25 cellular contexts compared by ENCODE assay signal in genomic region chr13:107284168-107284567, GRCh38.
A peak's percentile ranks its signal among the peaks of the same experiment; 100 is the strongest.
DNase-seq lines count a peak whose midpoint lies in the region; ATAC-seq, FAIRE-seq and TF ChIP-seq lines count a peak whose summit lies in the region.
"Had no signal": no experiment of that assay in that cellular context is flagged by ENCODE, and none has a peak within 500 bp of the region (broad histone marks: within the 10 kb centered on the region; RNA-seq: fewer than 3 reads in every experiment).

No MANE protein-coding gene starts in this region.

- H3K27ac ChIP-seq in A549 (no peak overlapping the region), foreskin keratinocyte (no peak overlapping the region)
- H3K27ac ChIP-seq: prostate gland had no signal

- CTCF ChIA-PET in A549 (lab: Yijun Ruan, JAX): no interaction called here

- no peaks in the 10 kb centered on the region for H3K9me3 ChIP-seq in A549
- H3K9me3 ChIP-seq: prostate gland had no signal

- ATAC-seq in A549 (no peak), foreskin keratinocyte (peak; percentile 33), GM21360 (IDR thresholded peaks at IDR 0.05; ENCODE audit: unreplicated experiment) (no peak), HG02840 (IDR thresholded peaks at IDR 0.05; ENCODE audit: low FRiP score, unreplicated experiment) (no peak), HG03469 (IDR thresholded peaks at IDR 0.05; ENCODE audit: unreplicated experiment) (no peak)
- ATAC-seq: activated naive CD8-positive, alpha-beta T cell treated with anti-CD3 and anti-CD28 coated beads, Interleukin-2, amount 50 U/mL, for 24 hours; effector memory CD8-positive, alpha-beta T cell; K562; left cardiac atrium had no signal

- no peak for TF ChIP-seq EP300 in A549 (IDR thresholded peaks at IDR 0.05)

- TF ChIP-seq RAD21 in A549 (conservative IDR thresholded peaks at IDR 0.05 in 1 of 2, IDR thresholded peaks at IDR 0.05 in 1 of 2): no peak

- POLR2A ChIA-PET in A549 (lab: Yijun Ruan, JAX): no interaction called here

- no peaks in the 10 kb centered on the region for H3K36me3 ChIP-seq in bronchial epithelial cell (ENCODE audit: control insufficient read depth, insufficient read depth, low read length)
- H3K36me3 ChIP-seq: prostate gland had no signal

- H3K4me3 ChIP-seq in A549 (no peak overlapping the region), bronchial epithelial cell (ENCODE audit: low read depth, low read length) (no peak overlapping the region)
- H3K4me3 ChIP-seq: K562, prostate gland had no signal

- FAIRE-seq in A549 (lab: Jason Lieb, UNC) (no peak), bronchial epithelial cell (lab: Jason Lieb, UNC) (no peak)
- FAIRE-seq: K562, small intestine had no signal

- DNase-seq in A549 (ENCODE audit: low read depth in 1 of 2, low spot score in 1 of 2) (no peak), NCI-H226 (peak; percentile 17), bronchial epithelial cell (ENCODE audit: low read depth) (peak; percentile 68), foreskin keratinocyte (no peak), NCI-H1694 treated with DMSO at 0.1 percent for 48 hours (lab: John Stamatoyannopoulos, UW) (no peak)
- DNase-seq: activated CD8-positive, alpha-beta memory T cell treated with anti-CD3 and anti-CD28 coated beads, Interleukin-2, amount 50 U/mL, for 48 hours; activated effector memory CD4-positive, alpha-beta T cell treated with Interleukin-2 at 50 U/mL for 16 hours; activated naive CD8-positive, alpha-beta T cell treated with anti-CD3 and anti-CD28 coated beads, Interleukin-2, amount 50 U/mL, for 24 hours; CD4-positive, alpha-beta T cell; effector memory CD8-positive, alpha-beta T cell; foreskin melanocyte; HFFc6; left cardiac atrium; MV-4-11; NCI-H1930; NCI-H510A; Right ventricle myocardium superior; small intestine; stimulated activated CD4-positive, alpha-beta T cell treated with anti-CD3 and anti-CD28 coated beads, Interleukin-4, amount 100 ng/mL, for 24 hours; T-helper 1 cell had no signal

- TF ChIP-seq CTCF in A549 (IDR thresholded peaks at IDR 0.05) (no peak), bronchial epithelial cell (IDR thresholded peaks at IDR 0.05; ENCODE audit: insufficient read depth, low read length, severe bottlenecking) (no peak), foreskin keratinocyte (conservative IDR thresholded peaks at IDR 0.05) (no peak)

- TF ChIP-seq POLR2A in A549 (IDR thresholded peaks at IDR 0.05; ENCODE audit: low read length): no peak

- H3K4me2 ChIP-seq in A549: no peak overlapping the region

- no peaks in the 10 kb centered on the region for H3K27me3 ChIP-seq in bronchial epithelial cell (ENCODE audit: control insufficient read depth, insufficient read depth, low read length)
- no peaks in the 10 kb centered on the region for H3K27me3 ChIP-seq in foreskin keratinocyte

- no peaks in the 10 kb centered on the region for H3K4me1 ChIP-seq in A549
- H3K4me1 ChIP-seq in foreskin keratinocyte: no peaks in the 10 kb centered on the region
- H3K4me1 ChIP-seq: prostate gland had no signal

TF ChIP-seq in A549, 52 proteins besides CTCF, POLR2A, EP300 and RAD21:
- TF ChIP-seq FOXS1 (CRISPR knock-in tag; IDR thresholded peaks at IDR 0.05): no peak
- TF ChIP-seq ZFP36 (IDR thresholded peaks at IDR 0.05; ENCODE audit: borderline replicate concordance, partially characterized antibody): no peak
- TF ChIP-seq FOSL2 (IDR thresholded peaks at IDR 0.05): no peak
- TF ChIP-seq FOSL2 (CRISPR knock-in tag; IDR thresholded peaks at IDR 0.05): peak; percentile 46; the same call in 1 of the 2 replicates
- no peak for TF ChIP-seq HOXA7 (CRISPR knock-in tag; IDR thresholded peaks at IDR 0.05)
- no peak for TF ChIP-seq ZSCAN20 (CRISPR knock-in tag; IDR thresholded peaks at IDR 0.05)
- TF ChIP-seq POLR2AphosphoS2 (conservative IDR thresholded peaks at IDR 0.05; ENCODE audit: low read length): no peak
- TF ChIP-seq NFE2L2 (conservative IDR thresholded peaks at IDR 0.05; ENCODE audit: low read length): no peak

Comparison
In these comparisons a context has a peak if more than half of its experiments do, and no peak if none do; other contexts are left out.
1. DNase-seq: peak in NCI-H226 (single experiment) and bronchial epithelial cell (single experiment); none in A549 (0 of 2), foreskin keratinocyte (0 of 2) and NCI-H1694 treated with DMSO at 0.1 percent for 48 hours (single experiment).